Comparison of ENCODE assay signal across 23 cellular contexts in the genomic region with DNA sequence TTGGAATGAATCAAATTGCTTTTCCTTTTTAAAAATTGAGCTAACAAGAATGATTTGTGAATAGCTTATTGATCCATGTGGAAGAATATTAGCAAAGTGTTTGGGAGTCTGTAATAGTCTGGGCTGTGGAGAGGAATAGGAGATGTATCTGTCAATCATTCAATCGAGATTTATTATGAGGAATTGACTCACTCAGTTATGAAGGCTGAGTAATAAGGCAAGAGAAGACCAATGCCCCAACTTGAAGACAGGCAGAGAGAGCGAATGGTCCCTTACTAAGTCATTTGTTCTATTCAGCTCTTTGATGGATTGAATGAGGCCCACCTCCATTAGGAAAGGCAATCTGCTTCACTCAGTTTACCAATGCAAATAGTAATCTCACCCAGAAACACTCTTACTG.
"Had no signal": no experiment of that assay in that cellular context is flagged by ENCODE, and none has a peak within 500 bp of the region (broad histone marks: within the 10 kb centered on the region; RNA-seq: fewer than 3 reads in every experiment).

No MANE protein-coding gene starts in this region.

- H3K27me3 ChIP-seq: MG63 had no signal

- H3K27ac ChIP-seq: VCaP had no signal

- H3K4me3 ChIP-seq: MG63 had no signal

- ATAC-seq: activated T-helper 17 cell treated with anti-CD3 and anti-CD28 coated beads, Interleukin-2, amount 50 U/mL, for 72 hours; Panc1; T-cell had no signal

- DNase-seq: activated CD4-positive, alpha-beta memory T cell treated with anti-CD3 and anti-CD28 coated beads for 36 hours; activated CD4-positive, alpha-beta T cell treated with anti-CD3 and anti-CD28 coated beads, Interleukin-2, amount 10 ng/mL, durations not matched to agents 7 days and 5 days; activated CD4-positive, CD25-positive, alpha-beta regulatory T cell; activated CD8-positive, alpha-beta memory T cell treated with anti-CD3 and anti-CD28 coated beads for 24 hours; activated gamma-delta T cell; activated naive CD4-positive, alpha-beta T cell treated with anti-CD3 and anti-CD28 coated beads for 36 hours; activated naive CD8-positive, alpha-beta T cell treated with anti-CD3 and anti-CD28 coated beads for 36 hours; activated T-cell treated with anti-CD3 and anti-CD28 coated beads, Interleukin-2, amount 50 U/mL, for 48 hours; anterior cingulate cortex; MG63; NCI-H1105; NCI-H1436; NCI-H1694 treated with DMSO at 0.1 percent for 48 hours; NCI-H2029 treated with DMSO at 0.1 percent for 48 hours; NCI-H345; NCI-H510A; NCI-H526 treated with DMSO at 0.1 percent for 48 hours; NCI-H82; SHP77 treated with DMSO at 0.1 percent for 48 hours; T-cell had no signal

- H3K36me3 ChIP-seq: MG63 had no signal
